8 cellular contexts compared by ENCODE assay signal in genomic region chr11:125624756-125625213, GRCh38. TPM values are rescaled to one million over a fixed set of nuclear protein-coding genes. Genes with fewer than 3 reads are reported as not detected.
DNase-seq lines count a peak whose midpoint lies in the region; ATAC-seq and TF ChIP-seq lines count a peak whose summit lies in the region.

Gene CHEK1 (plus strand): TSS chr11:125625163. CDS start chr11:125626769, 1,606 bp downstream.

- H3K79me2 ChIP-seq in GM23338 (replicated peaks; ENCODE audit: insufficient read depth), result peaks cover 33% of the 10 kb centered on the region

- peaks cover 56% of the 10 kb centered on the region; the same call in 2 of the 3 replicates for H3K36me3 Mint-ChIP-seq in GM23338 (ENCODE audit: low read depth)
- H3K36me3 Mint-ChIP-seq in T-helper 1 cell treated with Interleukin-12 subunit alpha and Interleukin-12 subunit beta and Interleukin-4 antibody, amounts not matched to agents 30 μg/mL and 1 μg/mL, for 36 hours (ENCODE audit: low read depth), result peaks cover 37% of the 10 kb centered on the region

- H3K4me3 ChIP-seq in GM23338, result peak within 1 kb of the TSS; percentile 58
- peak within 1 kb of the TSS; percentile 69 for H3K4me3 ChIP-seq in fibroblast of mammary gland (ENCODE audit: control insufficient read depth, low read depth, low read length)

- peak within 1 kb of the TSS; percentile 99 for H3K27ac ChIP-seq in GM23338 (ENCODE audit: low read depth)

- peaks cover 7% of the 10 kb centered on the region; the same call in 1 of the 2 replicates for H3F3A ChIP-seq in GM23338 (replicated peaks; ENCODE audit: low read depth)

- TF ChIP-seq CTCF in GM23338 (conservative IDR thresholded peaks at IDR 0.05; ENCODE audit: low read depth in 2 of 2) (no peak), fibroblast of mammary gland (conservative IDR thresholded peaks at IDR 0.05; ENCODE audit: control insufficient read depth, insufficient read depth, low read depth, low read length) (no peak)

- peaks cover 29% of the 10 kb centered on the region for H3K36me3 ChIP-seq in GM23338 (ENCODE audit: insufficient read depth)

- H3K4me1 ChIP-seq in GM23338 (ENCODE audit: insufficient read depth), result peaks cover 10% of the 10 kb centered on the region; the same call in 1 of the 2 replicates

- H4K20me1 ChIP-seq in GM23338 (replicated peaks; ENCODE audit: insufficient read depth), result peaks cover 6% of the 10 kb centered on the region; the same call in 1 of the 2 replicates

- H3K9me3 Mint-ChIP-seq in GM23338, result no peaks in the 10 kb centered on the region
- H3K9me3 Mint-ChIP-seq in T-helper 1 cell treated with Interleukin-12 subunit alpha and Interleukin-12 subunit beta and Interleukin-4 antibody, amounts not matched to agents 30 μg/mL and 1 μg/mL, for 36 hours, result no peaks in the 10 kb centered on the region

- H3K27me3 Mint-ChIP-seq in GM23338 (ENCODE audit: insufficient read depth, low read depth, poor library complexity), result peaks cover 7% of the 10 kb centered on the region
- no peaks in the 10 kb centered on the region for H3K27me3 Mint-ChIP-seq in T-helper 1 cell treated with Interleukin-12 subunit alpha and Interleukin-12 subunit beta and Interleukin-4 antibody, amounts not matched to agents 30 μg/mL and 1 μg/mL, for 36 hours (ENCODE audit: low read depth)

- peaks cover 13% of the 10 kb centered on the region for H3K4me1 Mint-ChIP-seq in GM23338
- peaks cover 31% of the 10 kb centered on the region for H3K4me1 Mint-ChIP-seq in T-helper 1 cell treated with Interleukin-12 subunit alpha and Interleukin-12 subunit beta and Interleukin-4 antibody, amounts not matched to agents 30 μg/mL and 1 μg/mL, for 36 hours (ENCODE audit: low read depth)

- H3K4me2 ChIP-seq in GM23338, result peak within 1 kb of the TSS; percentile 76

- peak within 1 kb of the TSS; percentile 98 for H3K27ac Mint-ChIP-seq in GM23338
- peak within 1 kb of the TSS; percentile 98 for H3K27ac Mint-ChIP-seq in T-helper 1 cell treated with Interleukin-12 subunit alpha and Interleukin-12 subunit beta and Interleukin-4 antibody, amounts not matched to agents 30 μg/mL and 1 μg/mL, for 36 hours

- no peaks in the 10 kb centered on the region for H3K27me3 ChIP-seq in GM23338 (ENCODE audit: insufficient read depth)

- no peak for DNase-seq in GM23338 (ENCODE audit: low spot score)
- no peak for DNase-seq in fibroblast of mammary gland (ENCODE audit: low read depth)
- DNase-seq in renal cortical epithelial cell (ENCODE audit: low read depth), result no peak
- DNase-seq in stimulated activated CD4-positive, alpha-beta T cell treated with anti-CD3 and anti-CD28 coated beads, Interleukin-4, amount 100 ng/mL, for 4 hours, result no peak
- no peak for DNase-seq in NCI-H526 treated with DMSO at 0.1 percent for 48 hours (lab: John Stamatoyannopoulos, UW)
- DNase-seq in NCI-H2081 (lab: John Stamatoyannopoulos, UW), result no peak

- no peak within 1 kb of the TSS for H2AFZ ChIP-seq in GM23338

- H3K9me2 ChIP-seq in GM23338 (ENCODE audit: insufficient read depth), result no peaks in the 10 kb centered on the region

- peak within 1 kb of the TSS; percentile 93 for H3K4me3 Mint-ChIP-seq in GM23338
- H3K4me3 Mint-ChIP-seq in T-helper 1 cell treated with Interleukin-12 subunit alpha and Interleukin-12 subunit beta and Interleukin-4 antibody, amounts not matched to agents 30 μg/mL and 1 μg/mL, for 36 hours, result peak within 1 kb of the TSS; percentile 98

- no peak for ATAC-seq in GM23338
- ATAC-seq in GM19467 (IDR thresholded peaks at IDR 0.05; ENCODE audit: unreplicated experiment), result no peak

TF ChIP-seq in GM23338, 12 proteins besides CTCF, POLR2A, EP300 and RAD21:
- TF ChIP-seq EZH2 (IDR thresholded peaks at IDR 0.05; ENCODE audit: low read depth, unreplicated experiment) (no peak), POLR2AphosphoS5 (IDR thresholded peaks at IDR 0.05; ENCODE audit: low read depth) (no peak), CREB1 (CRISPR knock-in tag; IDR thresholded peaks at IDR 0.05; ENCODE audit: low read depth) (no peak), ZNF114 (CRISPR knock-in tag; IDR thresholded peaks at IDR 0.05) (no peak)

RNA-seq across cellular contexts. Expression of gene CHEK1, which starts in this region (rescaled TPM):
- 96.4 and 102 TPM in 2 replicates for total RNA-seq in GM23338 (2014; rRNA removed; shearing (Covaris generic))
- polyA plus RNA-seq in GM23338 (2016; fragmentation: Nextera tagmentation; extraction: Ambion mirVana), result 90.0 and 93.1 TPM in 2 replicates
- 22.1 and 39.2 TPM in 2 replicates for total RNA-seq in renal cortical epithelial cell
